In the genomic region with DNA sequence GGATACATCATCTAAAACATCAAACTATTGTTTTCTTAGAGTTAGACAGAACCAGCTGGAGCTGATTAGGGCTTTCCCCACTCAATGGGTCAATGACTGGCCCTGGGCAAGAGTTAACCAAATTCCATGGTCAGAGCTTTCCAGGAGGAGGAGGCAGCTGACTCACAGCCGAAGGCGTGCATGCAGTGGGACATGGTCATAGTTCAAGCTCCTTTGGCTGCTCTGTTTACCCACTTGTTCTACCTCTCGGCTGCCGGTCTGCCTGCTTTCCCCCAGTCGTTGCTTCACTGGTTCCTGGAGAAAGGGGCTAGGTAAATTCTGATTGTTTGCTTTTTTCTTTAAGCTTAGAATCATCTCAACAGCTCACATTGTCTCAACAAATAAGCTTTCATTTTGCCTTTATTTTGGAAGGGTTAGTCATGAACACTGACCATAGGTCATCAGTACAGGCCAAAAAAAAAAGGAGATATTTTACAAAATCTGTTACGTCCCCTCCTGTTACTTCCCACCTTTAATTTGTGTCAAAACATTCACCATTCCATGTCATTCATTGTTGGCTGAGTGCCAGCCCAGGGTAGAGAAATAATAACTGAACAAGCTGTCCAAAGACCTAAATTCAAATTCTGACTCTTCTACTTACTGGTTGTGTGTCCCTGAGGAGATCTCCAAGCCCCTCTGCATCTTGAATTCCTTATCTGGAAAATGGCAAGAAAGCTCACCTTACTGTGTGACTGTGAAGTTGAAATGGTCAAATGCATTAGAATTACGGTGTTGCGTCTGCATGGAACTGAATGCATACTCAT, we compare ENCODE assay signal across 14 cellular contexts. TPM values are rescaled to one million over a fixed set of nuclear protein-coding genes. Genes with fewer than 3 reads are reported as not detected.
A peak's percentile ranks its signal among the peaks of the same experiment; 100 is the strongest.
DNase-seq lines count a peak whose midpoint lies in the region; ATAC-seq and TF ChIP-seq lines count a peak whose summit lies in the region.
"Had no signal": no experiment of that assay in that cellular context is flagged by ENCODE, and none has a peak within 500 bp of the region (broad histone marks: within the 10 kb centered on the region; RNA-seq: fewer than 3 reads in every experiment).

No MANE protein-coding gene starts in this region.

- H3K27ac ChIP-seq in ACC112 (ENCODE audit: low read depth, low read length) (peak overlapping the region; percentile 40; the same call in 1 of the 2 replicates), mammary epithelial cell (ENCODE audit: insufficient read depth, low read depth, low read length) (no peak overlapping the region), liver (ENCODE audit: low read depth in 1 of 2, low read length in 2 of 2) (peak overlapping the region; percentile 70 to 82), H9 (ENCODE audit: insufficient read length, low read depth, low read length) (no peak overlapping the region)
- H3K27ac ChIP-seq: BLaER1 had no signal

- no peaks in the 10 kb centered on the region for H3K36me3 Mint-ChIP-seq in H9 (ENCODE audit: insufficient read depth in 1 of 3, low read depth in 3 of 3)
- H3K36me3 Mint-ChIP-seq: activated CD8-positive, alpha-beta memory T cell treated with anti-CD3 and anti-CD28 coated beads, Interleukin-2, amount 10 ng/mL, durations not matched to agents 7 days and 5 days had no signal

- no peaks in the 10 kb centered on the region for H3K23me2 ChIP-seq in H9 (ENCODE audit: insufficient read length, low read depth, low read length, poor library complexity, severe bottlenecking)

- H3K27me3 Mint-ChIP-seq in H9 (ENCODE audit: low read depth), result no peaks in the 10 kb centered on the region

- H3K4me2 ChIP-seq in mammary epithelial cell (ENCODE audit: insufficient read depth, low read depth, low read length) (no peak overlapping the region), H9 (ENCODE audit: insufficient read depth, insufficient read length, low read length) (no peak overlapping the region)
- H3K4me2 ChIP-seq: BLaER1 had no signal

- no peaks in the 10 kb centered on the region for H3K27me3 ChIP-seq in ACC112 (ENCODE audit: insufficient read depth, low read length)
- no peaks in the 10 kb centered on the region for H3K27me3 ChIP-seq in mammary epithelial cell (ENCODE audit: insufficient read depth, low read length)
- H3K27me3 ChIP-seq in liver (ENCODE audit: control insufficient read depth in 4 of 4, insufficient read depth in 4 of 4, low read length in 3 of 4), result no peaks in the 10 kb centered on the region
- no peaks in the 10 kb centered on the region for H3K27me3 ChIP-seq in H9 (ENCODE audit: insufficient read depth, low read length)
- H3K27me3 ChIP-seq: BLaER1 had no signal

- H4K91ac ChIP-seq in H9 (ENCODE audit: insufficient read length, low read depth, low read length), result no peak overlapping the region

- H3K23ac ChIP-seq in H9 (ENCODE audit: insufficient read length, low read depth, low read length), result no peak overlapping the region

- H2BK15ac ChIP-seq in H9 (ENCODE audit: low read depth, low read length), result no peak overlapping the region

- H3K79me1 ChIP-seq in H9 (ENCODE audit: insufficient read depth, low read depth, low read length, poor library complexity, severe bottlenecking), result no peaks in the 10 kb centered on the region

- H2BK20ac ChIP-seq in H9 (ENCODE audit: low read depth, low read length, poor library complexity, severe bottlenecking), result no peak overlapping the region

- CTCF ChIA-PET in mammary epithelial cell (lab: Charles Lee; ENCODE audit: low non-redundant PET), result no interaction called here

- H2AFZ ChIP-seq in ACC112 (ENCODE audit: low read length, unreplicated experiment), result peak overlapping the region; percentile 63
- no peak overlapping the region for H2AFZ ChIP-seq in mammary epithelial cell (ENCODE audit: low read depth, low read length)
- no peak overlapping the region for H2AFZ ChIP-seq in H9 (ENCODE audit: low read length)

- in situ Hi-C loops in mammary epithelial cell (cut with MboI; ENCODE audit: low sequenced_read_pairs in 2 of 2), result no loop called here

- H2AK5ac ChIP-seq in H9 (ENCODE audit: insufficient read length, low read length), result no peak overlapping the region

- no peak overlapping the region for H3K9ac ChIP-seq in mammary epithelial cell (ENCODE audit: insufficient read depth, low read length)
- H3K9ac ChIP-seq in liver (ENCODE audit: low read depth in 1 of 2, low read length in 2 of 2), result peak overlapping the region in 1 of 2 donors; percentile 79
- no peak overlapping the region for H3K9ac ChIP-seq in H9 (ENCODE audit: extremely low read depth, insufficient read length, low read length)
- H3K9ac ChIP-seq: BLaER1 had no signal

- H3K14ac ChIP-seq in H9 (ENCODE audit: insufficient read depth, low read length), result no peak overlapping the region

- H2BK12ac ChIP-seq in H9 (ENCODE audit: insufficient read length, low read depth, low read length), result no peak overlapping the region

- H4K20me1 ChIP-seq in mammary epithelial cell (ENCODE audit: insufficient read depth, low read length), result no peaks in the 10 kb centered on the region
- no peaks in the 10 kb centered on the region for H4K20me1 ChIP-seq in H9 (ENCODE audit: control insufficient read depth, insufficient read depth, insufficient read length)
- H4K20me1 ChIP-seq: BLaER1 had no signal

- peaks cover 13% of the 10 kb centered on the region for H3K4me1 ChIP-seq in ACC112 (ENCODE audit: control insufficient read depth, insufficient read depth, low read length, unreplicated experiment)
- peaks cover 12% of the 10 kb centered on the region for H3K4me1 ChIP-seq in mammary epithelial cell (ENCODE audit: insufficient read depth, low read length)
- H3K4me1 ChIP-seq in liver (ENCODE audit: control insufficient read depth in 4 of 4, insufficient read depth in 4 of 4, low read length in 3 of 4), result peaks cover 3 to 18% (median 4%) of the 10 kb centered on the region in 4 donors
- no peaks in the 10 kb centered on the region for H3K4me1 ChIP-seq in H9 (ENCODE audit: insufficient read depth, low read length)
- H3K4me1 ChIP-seq: BLaER1 had no signal

- no peak overlapping the region for H4K8ac ChIP-seq in H9 (replicated peaks; ENCODE audit: insufficient read length, low read depth, low read length)

- no peak overlapping the region for H2BK120ac ChIP-seq in H9 (ENCODE audit: low read depth, low read length, poor library complexity, severe bottlenecking)

- no peaks in the 10 kb centered on the region for H3K9me3 Mint-ChIP-seq in H9

- H3K4me3 Mint-ChIP-seq in H9, result no peak overlapping the region
- H3K4me3 Mint-ChIP-seq: activated CD8-positive, alpha-beta memory T cell treated with anti-CD3 and anti-CD28 coated beads, Interleukin-2, amount 10 ng/mL, durations not matched to agents 7 days and 5 days had no signal

- peak; percentile 32 to 45 for TF ChIP-seq RAD21 in liver (IDR thresholded peaks at IDR 0.05)

- TF ChIP-seq CTCF in mammary epithelial cell (conservative IDR thresholded peaks at IDR 0.05 in 1 of 2, IDR thresholded peaks at IDR 0.05 in 1 of 2; ENCODE audit: extremely low read depth in 1 of 2, insufficient read depth in 1 of 2, low read depth in 1 of 2, low read length in 2 of 2) (no peak), liver (IDR thresholded peaks at IDR 0.05; ENCODE audit: low read depth, low read length, missing input control) (no peak), H9 (conservative IDR thresholded peaks at IDR 0.05) (no peak)

- H3K4me3 ChIP-seq in ACC112 (ENCODE audit: low read depth, low read length) (peak overlapping the region; percentile 34; the same call in 1 of the 2 replicates), mammary epithelial cell (replicated peaks in 1 of 3; ENCODE audit: insufficient read depth in 1 of 3, low read depth in 2 of 3, low read length in 3 of 3) (no peak overlapping the region), liver (ENCODE audit: low read depth in 1 of 3, low read length in 3 of 3) (peak overlapping the region in 1 of 3 donors; percentile 12)
- H3K4me3 ChIP-seq: BLaER1 had no signal

- no peak overlapping the region for H3K27ac Mint-ChIP-seq in H9
- H3K27ac Mint-ChIP-seq: activated CD8-positive, alpha-beta memory T cell treated with anti-CD3 and anti-CD28 coated beads, Interleukin-2, amount 10 ng/mL, durations not matched to agents 7 days and 5 days had no signal

- H3K79me2 ChIP-seq in ACC112 (ENCODE audit: control insufficient read depth, insufficient read depth, low read length, unreplicated experiment) (no peaks in the 10 kb centered on the region), mammary epithelial cell (ENCODE audit: insufficient read depth, low read length) (no peaks in the 10 kb centered on the region), H9 (ENCODE audit: insufficient read depth, low read length) (no peaks in the 10 kb centered on the region)

- no TSS peak for BruUV-seq in mammary epithelial cell (replicated peaks; lab: Mats Ljungman, UMichigan)

- intact Hi-C loops in mammary epithelial cell (cut with micrococcal nuclease), result no loop called here

- no peak for ATAC-seq in GM18502 (IDR thresholded peaks at IDR 0.05; ENCODE audit: poor library complexity, unreplicated experiment)
- ATAC-seq: activated CD8-positive, alpha-beta memory T cell treated with anti-CD3 and anti-CD28 coated beads, Interleukin-2, amount 10 ng/mL, durations not matched to agents 7 days and 5 days; left ventricle myocardium superior had no signal

- no peak overlapping the region for H3K18ac ChIP-seq in H9 (ENCODE audit: insufficient read length, low read depth, low read length)

- H3K4ac ChIP-seq in H9 (ENCODE audit: low read depth, low read length), result no peak overlapping the region

- H3K9me3 ChIP-seq in mammary epithelial cell (replicated peaks; ENCODE audit: insufficient read depth, low read length), result no peaks in the 10 kb centered on the region
- H3K9me3 ChIP-seq in liver (ENCODE audit: control insufficient read depth in 4 of 4, low read length in 3 of 4), result no peaks in the 10 kb centered on the region
- no peaks in the 10 kb centered on the region for H3K9me3 ChIP-seq in H9 (ENCODE audit: control insufficient read depth, low read depth, low read length)
- H3K9me3 ChIP-seq: BLaER1 had no signal

- no peak overlapping the region for H3T11ph ChIP-seq in H9 (ENCODE audit: low read length)

- H3K36me3 ChIP-seq in ACC112 (ENCODE audit: insufficient read depth, low read length), result no peaks in the 10 kb centered on the region
- H3K36me3 ChIP-seq in mammary epithelial cell (ENCODE audit: insufficient read depth, low read length), result no peaks in the 10 kb centered on the region
- no peaks in the 10 kb centered on the region for H3K36me3 ChIP-seq in liver (ENCODE audit: control insufficient read depth in 4 of 4, insufficient read depth in 3 of 4, low read depth in 1 of 4, low read length in 3 of 4)
- H3K36me3 ChIP-seq: BLaER1 had no signal

- dilution Hi-C loops in mammary epithelial cell (cut with HindIII; ENCODE audit: low sequenced_read_pairs), result no loop called here

- 76% methylated on average over 8 of the region's 8 CpGs for WGBS in mammary epithelial cell (ENCODE audit: low coverage, missing lambda C conversion rate)
- 37% methylated on average over 8 of the region's 8 CpGs for WGBS in liver
- no CpG with 5 or more reads among the region's 8 CpGs for WGBS in H9 (ENCODE audit: extremely low coverage, insufficient read length, low lambda C conversion rate)

- H4K5ac ChIP-seq in H9 (ENCODE audit: insufficient read length, low read depth, low read length), result no peak overlapping the region

- no peaks in the 10 kb centered on the region; a peak in 1 of 4 replicates for H3K4me1 Mint-ChIP-seq in H9

- no peak overlapping the region for H3K56ac ChIP-seq in H9 (ENCODE audit: insufficient read length, low read depth, low read length)

- DNase-seq in HS-27A (ENCODE audit: low read depth), result peak; percentile 83
- peak; percentile 69 for DNase-seq in mammary epithelial cell
- no peak for DNase-seq in H9
- DNase-seq in activated effector memory CD4-positive, alpha-beta T cell treated with anti-CD3 and anti-CD28 coated beads, Interleukin-2, amount 50 U/mL, for 16 hours, result no peak
- DNase-seq in NCI-H2227 treated with DMSO at 0.1 percent for 48 hours (lab: John Stamatoyannopoulos, UW), result no peak
- DNase-seq: activated CD8-positive, alpha-beta memory T cell treated with anti-CD3 and anti-CD28 coated beads, Interleukin-2, amount 10 ng/mL, durations not matched to agents 7 days and 5 days; left ventricle myocardium superior; NCI-H1105 treated with DMSO at 0.1 percent for 48 hours; SHP77; stimulated activated CD4-positive, alpha-beta T cell treated with anti-CD3 and anti-CD28 coated beads, Interleukin-2, amount 100 ng/mL, for 24 hours had no signal

- no peak overlapping the region for H2BK5ac ChIP-seq in H9 (ENCODE audit: insufficient read length, low read length)

RNA-seq across cellular contexts. Expression of gene MAB21L3, which starts 12.0 kb away (rescaled TPM):
- total RNA-seq in mammary epithelial cell, result 1 to 10 TPM; 1.0 to 1.4 TPM
- polyA plus RNA-seq in mammary epithelial cell, result 0.23 TPM
- not detected for polyA minus RNA-seq in mammary epithelial cell
- total RNA-seq in liver, result under 1 TPM; 0.25 to 0.42 TPM
- under 1 TPM; 0.13 to 0.28 TPM for polyA plus RNA-seq in liver
- total RNA-seq in H9 (2021), result not detected in 2 replicates
- total RNA-seq: activated CD8-positive, alpha-beta memory T cell treated with anti-CD3 and anti-CD28 coated beads, Interleukin-2, amount 10 ng/mL, durations not matched to agents 7 days and 5 days; left ventricle myocardium superior had no signal

Comparison
In these comparisons a context has a peak if more than half of its experiments do, and no peak if none do; other contexts are left out.
1. H3K27ac ChIP-seq: peak in ACC112 (single experiment) and liver (2 of 2); none in mammary epithelial cell (single experiment) and H9 (single experiment).
2. DNase-seq: peak in HS-27A (single experiment) and mammary epithelial cell (single experiment); none in H9 (single experiment), activated effector memory CD4-positive, alpha-beta T cell treated with anti-CD3 and anti-CD28 coated beads, Interleukin-2, amount 50 U/mL, for 16 hours (single experiment) and NCI-H2227 treated with DMSO at 0.1 percent for 48 hours (single experiment).